ENCODE assay signal across 17 cellular contexts in the genomic region with DNA sequence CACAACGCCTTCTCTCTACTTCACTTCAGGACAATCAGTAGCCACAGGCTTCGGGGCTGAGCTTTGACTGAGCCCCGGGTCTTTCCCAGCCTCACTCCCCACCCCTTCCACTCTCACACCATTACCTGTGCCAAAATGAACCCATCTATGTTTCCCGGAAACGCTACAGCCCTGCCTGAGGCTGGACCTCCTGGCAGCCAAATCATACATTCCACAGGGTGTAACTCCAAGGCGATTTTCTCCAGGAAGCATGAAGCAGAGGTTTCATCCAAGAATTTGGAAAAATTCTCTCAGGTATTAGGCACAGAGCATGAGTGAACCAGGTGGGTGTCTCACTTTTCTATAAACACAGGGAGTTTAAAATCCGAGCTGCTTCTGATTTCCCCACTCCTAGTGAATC.
"Had no signal": no experiment of that assay in that cellular context is flagged by ENCODE, and none has a peak within 500 bp of the region (broad histone marks: within the 10 kb centered on the region; RNA-seq: fewer than 3 reads in every experiment).

No MANE protein-coding gene starts in this region.

- H3K9me3 ChIP-seq: heart right ventricle, neutrophil, spleen, upper lobe of right lung had no signal

- ATAC-seq: activated CD8-positive, alpha-beta T cell treated with anti-CD3 and anti-CD28 coated beads, Interleukin-2, amount 10 ng/mL, durations not matched to agents 7 days and 5 days; heart right ventricle; naive thymus-derived CD8-positive, alpha-beta T cell; sciatic nerve; stimulated activated naive CD8-positive, alpha-beta T cell treated with anti-CD3 and anti-CD28 coated beads, Interleukin-15, amount 100 ng/mL, for 72 hours; upper lobe of right lung; WTC11 had no signal

- H3K27me3 ChIP-seq: heart right ventricle, neutrophil, spleen, upper lobe of right lung had no signal

- H3K4me3 ChIP-seq: heart right ventricle, spleen, upper lobe of right lung had no signal

- DNase-seq: activated CD4-positive, alpha-beta T cell treated with anti-CD3 and anti-CD28 coated beads for 4 hours; activated CD8-positive, alpha-beta memory T cell treated with anti-CD3 and anti-CD28 coated beads, Interleukin-2, amount 50 U/mL, for 4 hours; activated CD8-positive, alpha-beta T cell treated with anti-CD3 and anti-CD28 coated beads, Interleukin-2, amount 10 ng/mL, durations not matched to agents 7 days and 5 days; activated effector memory CD4-positive, alpha-beta T cell treated with anti-CD3 and anti-CD28 coated beads, Interleukin-2, amount 50 U/mL, for 16 hours; activated T-cell treated with anti-CD3 and anti-CD28 coated beads, Interleukin-2, amount 50 U/mL, for 48 hours; central memory CD4-positive, alpha-beta T cell; effector CD8-positive, alpha-beta T cell; foreskin melanocyte; heart right ventricle; naive thymus-derived CD8-positive, alpha-beta T cell; spleen; stimulated activated naive CD8-positive, alpha-beta T cell treated with anti-CD3 and anti-CD28 coated beads, Interleukin-15, amount 100 ng/mL, for 72 hours; T-helper 2 cell; upper lobe of right lung had no signal

- H3K27ac ChIP-seq: neutrophil, upper lobe of right lung had no signal

- H3K36me3 ChIP-seq: neutrophil had no signal
